Comparison of ENCODE assay signal across 17 cellular contexts in the genomic region with DNA sequence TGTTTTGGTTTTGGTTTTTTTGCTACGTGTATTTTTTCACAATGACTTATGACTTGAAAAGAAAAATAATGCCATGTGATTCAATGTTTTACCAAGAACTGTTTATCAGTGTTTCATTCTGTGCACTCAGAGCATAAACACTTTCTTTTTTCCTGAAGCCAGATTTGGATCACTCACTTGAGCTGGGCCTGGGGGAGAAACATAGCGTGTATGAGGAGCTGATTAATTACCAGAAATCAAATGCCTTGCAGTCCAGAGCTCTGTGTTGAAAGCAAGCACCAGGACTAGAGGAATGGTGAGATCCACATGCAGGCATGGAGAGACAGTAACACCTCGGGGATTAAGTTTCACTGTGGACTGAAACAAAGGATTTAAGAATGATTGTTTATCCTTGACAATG.
A peak's percentile ranks its signal among the peaks of the same experiment; 100 is the strongest.
DNase-seq lines count a peak whose midpoint lies in the region; ATAC-seq and TF ChIP-seq lines count a peak whose summit lies in the region.
"Had no signal": no experiment of that assay in that cellular context is flagged by ENCODE, and none has a peak within 500 bp of the region (broad histone marks: within the 10 kb centered on the region; RNA-seq: fewer than 3 reads in every experiment).

No MANE protein-coding gene starts in this region.

- POLR2A ChIA-PET in activated CD4-positive, alpha-beta memory T cell treated with anti-CD3 and anti-CD28 coated beads for 36 hours (lab: Charles Lee), result no interaction called here

- peak overlapping the region in 2 of 3 experiments; percentile 58 to 73 for H3K27ac Mint-ChIP-seq in nephron
- H3K27ac Mint-ChIP-seq in activated CD4-positive, alpha-beta memory T cell treated with anti-CD3 and anti-CD28 coated beads for 36 hours, result no peak overlapping the region
- H3K27ac Mint-ChIP-seq: activated T-helper 1 cell treated with anti-CD3 and anti-CD28 coated beads, Interleukin-12 subunit alpha, Interleukin-12 subunit beta, Interleukin-2, Interleukin-4 antibody, amounts not matched to agents 30 ng/mL and 10 ng/mL and 1 ng/mL, durations not matched to agents 14 hours and 24 hours and 36 hours; IgD-negative memory B cell; stimulated activated effector memory CD8-positive, alpha-beta T cell treated with anti-CD3 and anti-CD28 coated beads, Interleukin-12 subunit alpha, Interleukin-12 subunit beta, amount 100 ng/mL, for 72 hours had no signal

- CTCF ChIA-PET in activated CD4-positive, alpha-beta memory T cell treated with anti-CD3 and anti-CD28 coated beads for 36 hours (lab: Charles Lee), result no interaction called here

- H3K9me3 Mint-ChIP-seq in nephron, result peaks cover 5% of the 10 kb centered on the region
- peaks cover 4% of the 10 kb centered on the region for H3K9me3 Mint-ChIP-seq in activated CD4-positive, alpha-beta memory T cell treated with anti-CD3 and anti-CD28 coated beads for 36 hours
- H3K9me3 Mint-ChIP-seq: activated T-helper 1 cell treated with anti-CD3 and anti-CD28 coated beads, Interleukin-12 subunit alpha, Interleukin-12 subunit beta, Interleukin-2, Interleukin-4 antibody, amounts not matched to agents 30 ng/mL and 10 ng/mL and 1 ng/mL, durations not matched to agents 14 hours and 24 hours and 36 hours; neural crest cell had no signal

- no peaks in the 10 kb centered on the region for H3K36me3 Mint-ChIP-seq in nephron (ENCODE audit: low read depth)
- no peaks in the 10 kb centered on the region for H3K36me3 Mint-ChIP-seq in activated CD4-positive, alpha-beta memory T cell treated with anti-CD3 and anti-CD28 coated beads for 36 hours
- H3K36me3 Mint-ChIP-seq: IgD-negative memory B cell; stimulated activated effector memory CD8-positive, alpha-beta T cell treated with anti-CD3 and anti-CD28 coated beads, Interleukin-12 subunit alpha, Interleukin-12 subunit beta, amount 100 ng/mL, for 72 hours had no signal

- H3K4me3 Mint-ChIP-seq in nephron, result peak overlapping the region in 1 of 3 experiments; percentile 4
- no peak overlapping the region for H3K4me3 Mint-ChIP-seq in activated CD4-positive, alpha-beta memory T cell treated with anti-CD3 and anti-CD28 coated beads for 36 hours
- H3K4me3 Mint-ChIP-seq: activated T-helper 1 cell treated with anti-CD3 and anti-CD28 coated beads, Interleukin-12 subunit alpha, Interleukin-12 subunit beta, Interleukin-2, Interleukin-4 antibody, amounts not matched to agents 30 ng/mL and 10 ng/mL and 1 ng/mL, durations not matched to agents 14 hours and 24 hours and 36 hours; IgD-negative memory B cell; neural crest cell; stimulated activated effector memory CD8-positive, alpha-beta T cell treated with anti-CD3 and anti-CD28 coated beads, Interleukin-12 subunit alpha, Interleukin-12 subunit beta, amount 100 ng/mL, for 72 hours had no signal

- peaks cover 13% of the 10 kb centered on the region for H3K4me1 Mint-ChIP-seq in nephron
- no peaks in the 10 kb centered on the region for H3K4me1 Mint-ChIP-seq in activated CD4-positive, alpha-beta memory T cell treated with anti-CD3 and anti-CD28 coated beads for 36 hours (ENCODE audit: low read depth)
- H3K4me1 Mint-ChIP-seq: stimulated activated effector memory CD8-positive, alpha-beta T cell treated with anti-CD3 and anti-CD28 coated beads, Interleukin-12 subunit alpha, Interleukin-12 subunit beta, amount 100 ng/mL, for 72 hours had no signal

- no peak for TF ChIP-seq CTCF in nephron (IDR thresholded peaks at IDR 0.05; ENCODE audit: unreplicated experiment in 3 of 3)

- H3K27me3 Mint-ChIP-seq in nephron (ENCODE audit: low read depth), result no peaks in the 10 kb centered on the region
- H3K27me3 Mint-ChIP-seq in activated CD4-positive, alpha-beta memory T cell treated with anti-CD3 and anti-CD28 coated beads for 36 hours, result no peaks in the 10 kb centered on the region

- no peak for ATAC-seq in HG03025 (IDR thresholded peaks at IDR 0.05; ENCODE audit: low FRiP score, unreplicated experiment)
- ATAC-seq: stimulated activated effector memory CD8-positive, alpha-beta T cell treated with anti-CD3 and anti-CD28 coated beads, Interleukin-12 subunit alpha, Interleukin-12 subunit beta, amount 100 ng/mL, for 72 hours had no signal

- intact Hi-C loops in activated CD4-positive, alpha-beta memory T cell treated with anti-CD3 and anti-CD28 coated beads for 36 hours (cut with micrococcal nuclease), result no loop called here

- DNase-seq in D341Med (ENCODE audit: low spot score), result peak; percentile 8
- peak; percentile 53 for DNase-seq in NCI-H82 (lab: John Stamatoyannopoulos, UW)
- DNase-seq in epidermal melanocyte (ENCODE audit: insufficient read length, low spot score), result peak; percentile 31
- DNase-seq in activated CD4-positive, alpha-beta memory T cell treated with anti-CD3 and anti-CD28 coated beads for 36 hours, result no peak
- no peak for DNase-seq in activated CD4-positive, alpha-beta T cell treated with anti-CD3 and anti-CD28 coated beads, Interleukin-2, amount 50 U/mL, for 48 hours
- DNase-seq in NCI-H1092 treated with DMSO at 0.1 percent for 48 hours (lab: John Stamatoyannopoulos, UW), result no peak
- DNase-seq: activated CD4-positive, alpha-beta T cell treated with anti-CD3 and anti-CD28 coated beads, Interleukin-2, amount 50 U/mL, for 4 hours; amniotic stem cell; DMS 273 treated with DMSO at 0.1 percent for 48 hours; NCI-H1092; NCI-H345 had no signal

Comparison
In these comparisons a context has a peak if more than half of its experiments do, and no peak if none do; other contexts are left out.
1. DNase-seq: peak in D341Med (single experiment), NCI-H82 (single experiment) and epidermal melanocyte (single experiment); none in activated CD4-positive, alpha-beta memory T cell treated with anti-CD3 and anti-CD28 coated beads for 36 hours (single experiment), activated CD4-positive, alpha-beta T cell treated with anti-CD3 and anti-CD28 coated beads, Interleukin-2, amount 50 U/mL, for 48 hours (0 of 2) and NCI-H1092 treated with DMSO at 0.1 percent for 48 hours (single experiment).